8 cellular contexts compared by ENCODE assay signal in genomic region chr7:100602889-100603696, GRCh38. TPM values are rescaled to one million over a fixed set of nuclear protein-coding genes. Genes with fewer than 3 reads are reported as not detected.
DNase-seq lines count a peak whose midpoint lies in the region; ATAC-seq and TF ChIP-seq lines count a peak whose summit lies in the region.

No MANE protein-coding gene starts in this region.

- peaks cover 4 to 50% of the 10 kb centered on the region in 2 experiments for H3K4me1 ChIP-seq in HCT116 (ENCODE audit: control insufficient read depth in 1 of 2, insufficient read depth in 2 of 2, low read length in 2 of 2)
- H3K4me1 ChIP-seq in right cardiac atrium (ENCODE audit: control insufficient read depth, insufficient read depth, low read length): no peaks in the 10 kb centered on the region

- 34% methylated on average over 20 of the region's 20 CpGs for WGBS in right cardiac atrium

- H3K4me3 Mint-ChIP-seq in activated CD4-positive, alpha-beta memory T cell treated with anti-CD3 and anti-CD28 coated beads for 36 hours: peak overlapping the region; percentile 80
- peak overlapping the region; percentile 87 for H3K4me3 Mint-ChIP-seq in stimulated activated effector memory CD8-positive, alpha-beta T cell treated with anti-CD3 and anti-CD28 coated beads, Interleukin-12 subunit alpha, Interleukin-12 subunit beta, amount 100 ng/mL, for 72 hours

- no peak for TF ChIP-seq POLR2A in HCT116 (IDR thresholded peaks at IDR 0.05; ENCODE audit: borderline replicate concordance, extremely low read depth, insufficient read depth, insufficient read length)

- H3K27ac ChIP-seq in HCT116 (ENCODE audit: low read depth, low read length) (peak overlapping the region; percentile 5; the same call in 1 of the 2 replicates), right cardiac atrium (ENCODE audit: low read length) (peak overlapping the region; percentile 21)

- no peak overlapping the region for H2AFZ ChIP-seq in HCT116 (ENCODE audit: low read depth, low read length, poor library complexity, severe bottlenecking)

- H3K36me3 Mint-ChIP-seq in activated CD4-positive, alpha-beta memory T cell treated with anti-CD3 and anti-CD28 coated beads for 36 hours: no peaks in the 10 kb centered on the region
- no peaks in the 10 kb centered on the region for H3K36me3 Mint-ChIP-seq in stimulated activated effector memory CD8-positive, alpha-beta T cell treated with anti-CD3 and anti-CD28 coated beads, Interleukin-12 subunit alpha, Interleukin-12 subunit beta, amount 100 ng/mL, for 72 hours

- H3K27me3 Mint-ChIP-seq in activated CD4-positive, alpha-beta memory T cell treated with anti-CD3 and anti-CD28 coated beads for 36 hours: no peaks in the 10 kb centered on the region

- no peaks in the 10 kb centered on the region for H3K36me3 ChIP-seq in HCT116 (ENCODE audit: control insufficient read depth in 1 of 2, insufficient read depth in 2 of 2, low read length in 2 of 2)

- no peak for TF ChIP-seq CTCF in HCT116 (IDR thresholded peaks at IDR 0.05 in 2 of 3, conservative IDR thresholded peaks at IDR 0.05 in 1 of 3; ENCODE audit: borderline replicate concordance in 1 of 3, insufficient read depth in 1 of 3, low read depth in 2 of 3, low read length in 2 of 3)

- ATAC-seq in HCT116 (no peak), right cardiac atrium (peak; percentile 45 to 66), HG03342 (IDR thresholded peaks at IDR 0.05; ENCODE audit: unreplicated experiment) (no peak)
- no peak for ATAC-seq in stimulated activated effector memory CD8-positive, alpha-beta T cell treated with anti-CD3 and anti-CD28 coated beads, Interleukin-12 subunit alpha, Interleukin-12 subunit beta, amount 100 ng/mL, for 72 hours

- peaks cover 18% of the 10 kb centered on the region for H3K4me1 Mint-ChIP-seq in activated CD4-positive, alpha-beta memory T cell treated with anti-CD3 and anti-CD28 coated beads for 36 hours (ENCODE audit: low read depth)
- peaks cover 36% of the 10 kb centered on the region for H3K4me1 Mint-ChIP-seq in stimulated activated effector memory CD8-positive, alpha-beta T cell treated with anti-CD3 and anti-CD28 coated beads, Interleukin-12 subunit alpha, Interleukin-12 subunit beta, amount 100 ng/mL, for 72 hours

- POLR2A ChIA-PET in HCT116 (lab: Charles Lee): interaction anchor here (0.8 to 3.3 kb wide), 2 partner anchors 17 to 33 kb away, joined by 3 to 10 read pairs; partner anchors contain the start of genes FBXO24 and LRCH4
- POLR2A ChIA-PET in activated CD4-positive, alpha-beta memory T cell treated with anti-CD3 and anti-CD28 coated beads for 36 hours (lab: Charles Lee): interaction anchor here (1.2 to 1.8 kb wide), 2 partner anchors 30 to 102 kb away, joined by 3 to 5 read pairs; partner anchors contain the start of gene POP7

- no peak overlapping the region for H3K27ac Mint-ChIP-seq in activated CD4-positive, alpha-beta memory T cell treated with anti-CD3 and anti-CD28 coated beads for 36 hours
- H3K27ac Mint-ChIP-seq in stimulated activated effector memory CD8-positive, alpha-beta T cell treated with anti-CD3 and anti-CD28 coated beads, Interleukin-12 subunit alpha, Interleukin-12 subunit beta, amount 100 ng/mL, for 72 hours: peak overlapping the region; percentile 93

- no peak overlapping the region for H3K4me3 ChIP-seq in HCT116 (replicated peaks in 1 of 2; ENCODE audit: low read depth in 1 of 2, low read length in 2 of 2)
- H3K4me3 ChIP-seq in right cardiac atrium (ENCODE audit: low read length): peak overlapping the region; percentile 37

- no peaks in the 10 kb centered on the region for H3K9me3 Mint-ChIP-seq in activated CD4-positive, alpha-beta memory T cell treated with anti-CD3 and anti-CD28 coated beads for 36 hours
- H3K9me3 Mint-ChIP-seq in stimulated activated effector memory CD8-positive, alpha-beta T cell treated with anti-CD3 and anti-CD28 coated beads, Interleukin-12 subunit alpha, Interleukin-12 subunit beta, amount 100 ng/mL, for 72 hours: no peaks in the 10 kb centered on the region

- no peaks in the 10 kb centered on the region for H3K79me2 ChIP-seq in HCT116 (ENCODE audit: insufficient read depth, low read length)

- no peak for DNase-seq in HCT116 (ENCODE audit: low read depth, low spot score)
- DNase-seq in activated CD4-positive, alpha-beta memory T cell treated with anti-CD3 and anti-CD28 coated beads for 36 hours: no peak
- peak; percentile 79 to 93 (median 89) for DNase-seq in right cardiac atrium
- no peak for DNase-seq in stimulated activated effector memory CD8-positive, alpha-beta T cell treated with anti-CD3 and anti-CD28 coated beads, Interleukin-12 subunit alpha, Interleukin-12 subunit beta, amount 100 ng/mL, for 72 hours (ENCODE audit: low spot score in 2 of 2)
- DNase-seq in stimulated activated CD4-positive, alpha-beta T cell treated with anti-CD3 and anti-CD28 coated beads, Interleukin-1b, Interleukin-23, amount 100 ng/mL, for 48 hours: no peak
- no peak for DNase-seq in NCI-H226
- no peak for DNase-seq in activated CD4-positive, alpha-beta T cell treated with anti-CD3 and anti-CD28 coated beads, Interleukin-2, amount 50 U/mL, for 48 hours

- no peaks in the 10 kb centered on the region for H4K20me1 ChIP-seq in HCT116 (ENCODE audit: insufficient read depth)

- no peaks in the 10 kb centered on the region for H3K9me2 ChIP-seq in HCT116 (ENCODE audit: insufficient read depth)

- no peak for TF ChIP-seq RAD21 in HCT116 (IDR thresholded peaks at IDR 0.05; ENCODE audit: low read depth)

- CTCF ChIA-PET in HCT116 (lab: Charles Lee): interaction anchor here (1.2 kb wide), 1 partner anchor 17 kb away, joined by 3 read pairs; the partner anchor contains the start of gene FBXO24
- CTCF ChIA-PET in activated CD4-positive, alpha-beta memory T cell treated with anti-CD3 and anti-CD28 coated beads for 36 hours (lab: Charles Lee): interaction anchor here (0.8 to 1.6 kb wide), 5 partner anchors 10 to 102 kb away, joined by 3 to 5 read pairs (median 4); partner anchors contain the start of genes FBXO24 and MOSPD3

- intact Hi-C loops in HCT116 (cut with micrococcal nuclease) (no loop called here), right cardiac atrium (cut with DNase I) (loop anchor here in 1 of 4 donors (10.0 kb wide), 1 partner anchor 82 kb away; no protein-coding TSS in a partner anchor)
- intact Hi-C loops in activated CD4-positive, alpha-beta memory T cell treated with anti-CD3 and anti-CD28 coated beads for 36 hours (cut with micrococcal nuclease): no loop called here

- peak overlapping the region; percentile 23; the same call in 1 of the 2 replicates for H3K9ac ChIP-seq in HCT116 (ENCODE audit: low read length)

- no peaks in the 10 kb centered on the region for H3K9me3 ChIP-seq in HCT116 (ENCODE audit: control insufficient read depth in 1 of 2, insufficient read depth in 1 of 2, low read depth in 1 of 2, low read length in 2 of 2)
- H3K9me3 ChIP-seq in right cardiac atrium (ENCODE audit: control insufficient read depth, low read length): no peaks in the 10 kb centered on the region

- H3K27me3 ChIP-seq in HCT116 (ENCODE audit: insufficient read depth, low read length) (no peaks in the 10 kb centered on the region), right cardiac atrium (ENCODE audit: control insufficient read depth, insufficient read depth) (no peaks in the 10 kb centered on the region)

- RAD21 ChIA-PET in HCT116 (lab: Charles Lee; ENCODE audit: low non-redundant PET in 1 of 2, low total read pairs in 2 of 2, uncharacterized antibody in 2 of 2, unreplicated experiment in 2 of 2): no interaction called here

- H3K4me2 ChIP-seq in HCT116 (ENCODE audit: low read length): peak overlapping the region; percentile 86

- no TSS peak for BruUV-seq in HCT116 (replicated peaks; lab: Mats Ljungman, UMichigan)

TF ChIP-seq in HCT116, 20 proteins besides CTCF, POLR2A, EP300 and RAD21:
- no peak for TF ChIP-seq JUND (IDR thresholded peaks at IDR 0.05)
- no peak for TF ChIP-seq ZNF274 (IDR thresholded peaks at IDR 0.05; ENCODE audit: low read depth, low read length)
- TF ChIP-seq TCF7L2 (IDR thresholded peaks at IDR 0.05; ENCODE audit: borderline replicate concordance, extremely low read depth, insufficient read depth, insufficient read length): no peak
- no peak for TF ChIP-seq EZH2 (IDR thresholded peaks at IDR 0.05)
- no peak for TF ChIP-seq EGR1 (IDR thresholded peaks at IDR 0.05; ENCODE audit: low read depth)
- no peak for TF ChIP-seq ZFX (IDR thresholded peaks at IDR 0.05)
- no peak for TF ChIP-seq FOSL1 (IDR thresholded peaks at IDR 0.05; ENCODE audit: low read depth)
- TF ChIP-seq SRF (IDR thresholded peaks at IDR 0.05; ENCODE audit: low read depth): no peak
- no peak for TF ChIP-seq CBX3 (IDR thresholded peaks at IDR 0.05; ENCODE audit: low read depth)
- TF ChIP-seq POLR2AphosphoS5 (IDR thresholded peaks at IDR 0.05; ENCODE audit: low read depth, low read length): no peak
- TF ChIP-seq SP1 (IDR thresholded peaks at IDR 0.05; ENCODE audit: low read depth): no peak

RNA-seq across cellular contexts. Expression of gene PCOLCE, which starts 0.9 kb away (rescaled TPM):
- total RNA-seq in HCT116 (2021; ENCODE audit: unreplicated experiment): 12.4 TPM
- polyA plus RNA-seq in HCT116 (2012): 12.0 and 16.8 TPM in 2 replicates
- total RNA-seq in activated CD4-positive, alpha-beta memory T cell treated with anti-CD3 and anti-CD28 coated beads for 36 hours: 10 to 100 TPM in 1 of 2 experiments, 1 to 10 TPM in 1; 9.2 to 11.0 TPM
- total RNA-seq in right cardiac atrium: 10 to 100 TPM; 44.0 to 81.7 (median 57.4) TPM
- polyA plus RNA-seq in right cardiac atrium: 41.2 TPM

RNA-seq across cellular contexts. Expression of gene MOSPD3, which starts 9.2 kb away (rescaled TPM):
- 32.8 TPM for total RNA-seq in HCT116 (2021; ENCODE audit: unreplicated experiment)
- polyA plus RNA-seq in HCT116 (2012): 23.3 and 27.3 TPM in 2 replicates
- 10 to 100 TPM; 14.0 to 14.4 TPM for total RNA-seq in activated CD4-positive, alpha-beta memory T cell treated with anti-CD3 and anti-CD28 coated beads for 36 hours
- total RNA-seq in right cardiac atrium: 10 to 100 TPM; 11.1 to 13.7 (median 11.9) TPM
- 13.8 TPM for polyA plus RNA-seq in right cardiac atrium

RNA-seq across cellular contexts. Expression of gene FBXO24, which starts 17.0 kb away (rescaled TPM):
- total RNA-seq in HCT116 (2021; ENCODE audit: unreplicated experiment) (2.1 TPM), right cardiac atrium (1 to 10 TPM in 1 of 4 donors, under 1 TPM in 2, not detected in 1; 0.74 to 1.0 (median 0.76) TPM)
- 1.8 and 2.1 TPM in 2 replicates for polyA plus RNA-seq in HCT116 (2012)
- total RNA-seq in activated CD4-positive, alpha-beta memory T cell treated with anti-CD3 and anti-CD28 coated beads for 36 hours: 1 to 10 TPM; 2.2 to 2.6 TPM
- 0.27 TPM for polyA plus RNA-seq in right cardiac atrium

RNA-seq across cellular contexts. Expression of gene LRCH4, which starts 17.2 kb away (rescaled TPM):
- total RNA-seq in HCT116 (2021; ENCODE audit: unreplicated experiment) (47.9 TPM), right cardiac atrium (10 to 100 TPM; 29.0 to 36.0 (median 32.4) TPM)
- polyA plus RNA-seq in HCT116 (2012): 33.3 and 36.1 TPM in 2 replicates
- total RNA-seq in activated CD4-positive, alpha-beta memory T cell treated with anti-CD3 and anti-CD28 coated beads for 36 hours: 10 to 100 TPM; 93.4 to 97.7 TPM
- 33.4 TPM for polyA plus RNA-seq in right cardiac atrium

RNA-seq across cellular contexts. Expression of gene SAP25, which starts 29.4 kb away (rescaled TPM):
- total RNA-seq in HCT116 (2021; ENCODE audit: unreplicated experiment) (4.4 TPM), right cardiac atrium (1 to 10 TPM in 2 of 4 donors, under 1 TPM in 1, not detected in 1; 0.81 to 1.4 (median 1.3) TPM)
- polyA plus RNA-seq in HCT116 (2012): 2.9 and 3.0 TPM in 2 replicates
- total RNA-seq in activated CD4-positive, alpha-beta memory T cell treated with anti-CD3 and anti-CD28 coated beads for 36 hours: 10 to 100 TPM in 1 of 2 experiments, 1 to 10 TPM in 1; 9.9 to 11.4 TPM
- 0.79 TPM for polyA plus RNA-seq in right cardiac atrium

Comparison
In these comparisons a context has a peak if more than half of its experiments do, and no peak if none do; other contexts are left out.
1. ATAC-seq: peak in right cardiac atrium (2 of 2); none in HCT116 (single experiment), stimulated activated effector memory CD8-positive, alpha-beta T cell treated with anti-CD3 and anti-CD28 coated beads, Interleukin-12 subunit alpha, Interleukin-12 subunit beta, amount 100 ng/mL, for 72 hours (single experiment) and HG03342 (single experiment).
2. DNase-seq: peak in right cardiac atrium (3 of 3); none in HCT116 (single experiment), activated CD4-positive, alpha-beta memory T cell treated with anti-CD3 and anti-CD28 coated beads for 36 hours (single experiment), stimulated activated effector memory CD8-positive, alpha-beta T cell treated with anti-CD3 and anti-CD28 coated beads, Interleukin-12 subunit alpha, Interleukin-12 subunit beta, amount 100 ng/mL, for 72 hours (0 of 2), stimulated activated CD4-positive, alpha-beta T cell treated with anti-CD3 and anti-CD28 coated beads, Interleukin-1b, Interleukin-23, amount 100 ng/mL, for 48 hours (single experiment), NCI-H226 (single experiment) and activated CD4-positive, alpha-beta T cell treated with anti-CD3 and anti-CD28 coated beads, Interleukin-2, amount 50 U/mL, for 48 hours (0 of 2).